ENCODE assay signal across 24 cellular contexts in the genomic region with DNA sequence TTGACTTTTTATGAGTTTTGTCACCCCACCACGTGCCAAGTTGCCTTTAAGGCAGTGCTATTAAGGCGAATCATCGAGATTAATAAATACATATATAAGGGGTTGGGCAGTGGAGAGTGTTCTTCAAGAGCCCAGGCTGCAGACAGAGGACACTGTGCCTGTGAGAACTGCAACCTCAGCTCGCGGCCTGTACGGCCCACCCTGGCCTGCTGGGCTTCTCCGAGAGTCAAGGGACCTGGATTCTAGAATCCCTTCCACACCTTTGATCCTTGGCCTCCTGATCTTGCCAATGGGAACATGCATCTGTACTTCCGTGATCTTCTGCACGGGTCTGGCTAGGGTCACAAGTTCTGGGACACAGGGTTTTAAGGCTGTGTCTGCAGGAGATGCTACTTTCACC. TPM values are rescaled to one million over a fixed set of nuclear protein-coding genes. Genes with fewer than 3 reads are reported as not detected.
DNase-seq lines count a peak whose midpoint lies in the region; ATAC-seq, FAIRE-seq and TF ChIP-seq lines count a peak whose summit lies in the region.
"Had no signal": no experiment of that assay in that cellular context is flagged by ENCODE, and none has a peak within 500 bp of the region (broad histone marks: within the 10 kb centered on the region; RNA-seq: fewer than 3 reads in every experiment).

No MANE protein-coding gene starts in this region.

- no peak overlapping the region for H3K23ac ChIP-seq in neuronal stem cell (ENCODE audit: low read depth, low read length, poor library complexity)

- FAIRE-seq in HepG2 (lab: Jason Lieb, UNC), result no peak
- FAIRE-seq: A549, D721Med, G401.6, GM12892 had no signal

- H3K9ac ChIP-seq in HepG2 (ENCODE audit: insufficient read depth, low read depth, low read length) (no peak overlapping the region), neuronal stem cell (ENCODE audit: low read depth, low read length, poor library complexity) (no peak overlapping the region)
- H3K9ac ChIP-seq: BLaER1 treated with 17β-estradiol and CSF1 and Interleukin-3, amounts not matched to agents 10 nM and 100 nM had no signal

- H3K4me1 ChIP-seq in HepG2 (ENCODE audit: insufficient read depth, low read length), result no peaks in the 10 kb centered on the region
- H3K4me1 ChIP-seq in right lobe of liver, result no peaks in the 10 kb centered on the region
- peaks cover 15 to 17% of the 10 kb centered on the region in 2 donors for H3K4me1 ChIP-seq in neuronal stem cell (ENCODE audit: control insufficient read depth in 2 of 2, insufficient read depth in 1 of 2, low read depth in 1 of 2, low read length in 2 of 2)
- H3K4me1 ChIP-seq: A549, BE2C had no signal

- H3K36me3 ChIP-seq in HepG2 (replicated peaks in 1 of 2; ENCODE audit: control insufficient read depth in 1 of 2, insufficient read depth in 2 of 2, low read length in 2 of 2) (no peaks in the 10 kb centered on the region), right lobe of liver (no peaks in the 10 kb centered on the region), neuronal stem cell (replicated peaks in 1 of 2; ENCODE audit: control insufficient read depth in 2 of 2, insufficient read depth in 2 of 2, low read length in 2 of 2) (no peaks in the 10 kb centered on the region)
- H3K36me3 ChIP-seq: BE2C; BLaER1 treated with 17β-estradiol and CSF1 and Interleukin-3, amounts not matched to agents 10 nM and 100 nM had no signal

- no peak overlapping the region for H3K14ac ChIP-seq in neuronal stem cell (ENCODE audit: low read length)

- H2AFZ ChIP-seq in HepG2 (ENCODE audit: low read length), result no peak overlapping the region
- H2AFZ ChIP-seq in neuronal stem cell (ENCODE audit: low read length), result no peak overlapping the region

- BruUV-seq in HepG2 (replicated peaks; lab: Mats Ljungman, UMichigan), result no TSS peak

- H3K27ac ChIP-seq in HepG2 (ENCODE audit: extremely low read length, insufficient read depth, low read length) (no peak overlapping the region), right lobe of liver (no peak overlapping the region), neuronal stem cell (replicated peaks; ENCODE audit: low read length) (no peak overlapping the region), substantia nigra (ENCODE audit: low read depth, low read length, poor library complexity, severe bottlenecking) (peak overlapping the region; percentile 32)
- H3K27ac ChIP-seq: A549; BLaER1 treated with 17β-estradiol and CSF1 and Interleukin-3, amounts not matched to agents 10 nM and 100 nM had no signal

- H2AK5ac ChIP-seq in neuronal stem cell (ENCODE audit: low read depth, low read length), result peak overlapping the region; percentile 21

- H3K18ac ChIP-seq in neuronal stem cell (ENCODE audit: low read length), result peak overlapping the region; percentile 66

- no peak overlapping the region for H2BK12ac ChIP-seq in neuronal stem cell (ENCODE audit: low read length)

- H3K9me3 ChIP-seq in HepG2 (ENCODE audit: low read length) (no peaks in the 10 kb centered on the region), right lobe of liver (no peaks in the 10 kb centered on the region), neuronal stem cell (replicated peaks in 1 of 2; ENCODE audit: control insufficient read depth in 2 of 2, insufficient read depth in 1 of 2, low read depth in 1 of 2, low read length in 2 of 2) (no peaks in the 10 kb centered on the region)
- H3K9me3 ChIP-seq: A549; BE2C; BLaER1 treated with 17β-estradiol and CSF1 and Interleukin-3, amounts not matched to agents 10 nM and 100 nM had no signal

- no peaks in the 10 kb centered on the region for H3K79me2 ChIP-seq in HepG2 (ENCODE audit: insufficient read depth, low read length)

- no peak overlapping the region for H4K8ac ChIP-seq in neuronal stem cell (ENCODE audit: low read depth, low read length)

- POLR2A ChIA-PET in HepG2 (lab: Yijun Ruan, JAX), result no interaction called here

- H3K4me2 ChIP-seq in HepG2 (ENCODE audit: low read depth, low read length) (no peak overlapping the region), neuronal stem cell (ENCODE audit: insufficient read depth, low read length, poor library complexity, severe bottlenecking) (no peak overlapping the region)
- H3K4me2 ChIP-seq: A549; BLaER1 treated with 17β-estradiol and CSF1 and Interleukin-3, amounts not matched to agents 10 nM and 100 nM; GM23338 had no signal

- no peak overlapping the region for H3K4ac ChIP-seq in neuronal stem cell (ENCODE audit: low read length)

- in situ Hi-C loops in HepG2 (cut with HindIII; ENCODE audit: extremely low pct_ligation_motif_present, low pct_unique_long_range_greater_than_20kb), result no loop called here

- H4K91ac ChIP-seq in neuronal stem cell (ENCODE audit: low read depth, low read length, poor library complexity), result no peak overlapping the region

- no peak for TF ChIP-seq RAD21 in HepG2 (CRISPR knock-in tag; IDR thresholded peaks at IDR 0.05)

- DNase-seq in HepG2 (ENCODE audit: low spot score), result no peak
- no peak for DNase-seq in right lobe of liver
- no peak for DNase-seq in neuronal stem cell (ENCODE audit: low spot score)
- DNase-seq in substantia nigra (lab: John Stamatoyannopoulos, UW), result peak in 2 of 49 donors; percentile 2 to 10
- DNase-seq: 8988T; ACHN; AML-193; BE2C; CD4-positive, alpha-beta T cell; CD8-positive, alpha-beta memory T cell; DMS 273 treated with DMSO at 0.1 percent for 48 hours; DND-41; H9; HFFc6 had no signal

- no peak overlapping the region for H2BK120ac ChIP-seq in neuronal stem cell (ENCODE audit: low read depth, low read length)

- no peak overlapping the region for H3K4me3 ChIP-seq in HepG2 (replicated peaks in 1 of 3; ENCODE audit: insufficient read depth in 1 of 3, low read depth in 2 of 3, low read length in 3 of 3)
- H3K4me3 ChIP-seq in right lobe of liver, result no peak overlapping the region
- no peak overlapping the region for H3K4me3 ChIP-seq in neuronal stem cell (ENCODE audit: low read length in 2 of 2)
- H3K4me3 ChIP-seq: A549; BLaER1 treated with 17β-estradiol and CSF1 and Interleukin-3, amounts not matched to agents 10 nM and 100 nM; GM23338 had no signal

- TF ChIP-seq POLR2A in HepG2 (IDR thresholded peaks at IDR 0.05; ENCODE audit: insufficient read depth in 1 of 2, low read depth in 2 of 2, low read length in 2 of 2) (no peak), right lobe of liver (IDR thresholded peaks at IDR 0.05) (no peak)

- intact Hi-C loops in HepG2 (cut with micrococcal nuclease; ENCODE audit: unreplicated experiment) (no loop called here), right lobe of liver (cut with DNase I) (no loop called here)

- H3K79me1 ChIP-seq in neuronal stem cell (ENCODE audit: low read depth, low read length), result no peaks in the 10 kb centered on the region

- ATAC-seq in HepG2, result peak; percentile 27; the same call in 2 of the 3 replicates
- no peak for ATAC-seq in right lobe of liver
- no peak for ATAC-seq in HG03045 (IDR thresholded peaks at IDR 0.05; ENCODE audit: unreplicated experiment)
- no peak for ATAC-seq in HG03135 (IDR thresholded peaks at IDR 0.05; ENCODE audit: unreplicated experiment)
- ATAC-seq: A549, GM23338, HCT116 had no signal

- TF ChIP-seq CTCF in HepG2 (CRISPR knock-in tag; IDR thresholded peaks at IDR 0.05) (no peak), right lobe of liver (IDR thresholded peaks at IDR 0.05) (no peak)

- H2BK5ac ChIP-seq in neuronal stem cell (ENCODE audit: low read length), result no peak overlapping the region

- H4K20me1 ChIP-seq in HepG2 (ENCODE audit: insufficient read depth, low read length), result no peaks in the 10 kb centered on the region
- H4K20me1 ChIP-seq: BLaER1 treated with 17β-estradiol and CSF1 and Interleukin-3, amounts not matched to agents 10 nM and 100 nM had no signal

- H2BK15ac ChIP-seq in neuronal stem cell (ENCODE audit: low read length), result no peak overlapping the region

- TF ChIP-seq EP300 in HepG2 (IDR thresholded peaks at IDR 0.05; ENCODE audit: low read depth in 2 of 2, low read length in 2 of 2) (no peak), HepG2 (CRISPR knock-in tag; IDR thresholded peaks at IDR 0.05; ENCODE audit: borderline replicate concordance) (no peak)

- H3K27me3 ChIP-seq in HepG2 (ENCODE audit: control insufficient read depth in 1 of 2, insufficient read depth in 2 of 2, low read length in 2 of 2) (peaks cover 2 to 42% of the 10 kb centered on the region in 2 experiments; a peak in 3 of 5 replicates), right lobe of liver (no peaks in the 10 kb centered on the region), neuronal stem cell (ENCODE audit: control insufficient read depth in 3 of 3, insufficient read depth in 3 of 3, low read depth in 1 of 3, low read length in 3 of 3) (peaks cover 0 to 36% (median 0%) of the 10 kb centered on the region in 3 experiments)
- H3K27me3 ChIP-seq: BE2C; BLaER1 treated with 17β-estradiol and CSF1 and Interleukin-3, amounts not matched to agents 10 nM and 100 nM had no signal

- CTCF ChIA-PET in HepG2 (lab: Yijun Ruan, JAX; ENCODE audit: low intra/inter-chr PET ratio, low total read pairs), result no interaction called here

- WGBS in HepG2 (ENCODE audit: low lambda C conversion rate), result 17% methylated on average over 9 of the region's 9 CpGs
- 60% methylated on average over 9 of the region's 9 CpGs for WGBS in right lobe of liver (ENCODE audit: insufficient coverage, low coverage, low lambda C conversion rate, missing lambda C conversion rate)
- WGBS in neuronal stem cell (ENCODE audit: extremely low coverage in 2 of 2, insufficient read length in 2 of 2, insufficient replicate concordance in 1 of 2), 2 donors, result no CpG with 5 or more reads among the region's 9 CpGs

RNA-seq across cellular contexts. Expression of a gene that starts 54.5 kb away (rescaled TPM):
- total RNA-seq in HepG2 (2016; rRNA removed; fragmentation: Illumina TruSeq; extraction: Trizol), result not detected in 2 replicates
- not detected in 2 replicates for total RNA-seq in HepG2 (2016; cell fraction: cytosol; rRNA removed; fragmentation: Illumina TruSeq; extraction: Trizol; ENCODE audit: low read depth)
- total RNA-seq in HepG2 (2016; cell fraction: insoluble cytoplasmic fraction; rRNA removed; fragmentation: Illumina TruSeq; extraction: Trizol), result not detected in 2 replicates
- not detected in 2 replicates for total RNA-seq in HepG2 (2016; cell fraction: membrane; rRNA removed; fragmentation: Illumina TruSeq; extraction: Trizol)
- not detected in 2 replicates for total RNA-seq in HepG2 (2016; cell fraction: nucleus; rRNA removed; fragmentation: Illumina TruSeq; extraction: Trizol)
- polyA plus RNA-seq in HepG2 (2011; rRNA removed), result not detected in 2 replicates
- not detected in 2 replicates for polyA plus RNA-seq in HepG2 (2011; cell fraction: cytosol; rRNA removed)
- not detected in 2 replicates for polyA plus RNA-seq in HepG2 (2011; cell fraction: nucleus; rRNA removed)
- polyA plus RNA-seq in HepG2 (2012), result not detected in 2 replicates
- not detected in 2 replicates for polyA plus RNA-seq in HepG2 (2016; cell fraction: cytosol; fragmentation: Illumina TruSeq; extraction: Trizol; ENCODE audit: low read depth)
- polyA plus RNA-seq in HepG2 (2016; cell fraction: insoluble cytoplasmic fraction; fragmentation: Illumina TruSeq; extraction: Trizol; ENCODE audit: low read depth), result not detected in 2 replicates
- not detected in 2 replicates for polyA plus RNA-seq in HepG2 (2016; cell fraction: membrane; fragmentation: Illumina TruSeq; extraction: Trizol; ENCODE audit: low read depth)
- polyA plus RNA-seq in HepG2 (2016; cell fraction: nucleus; fragmentation: Illumina TruSeq; extraction: Trizol; ENCODE audit: insufficient read depth, low read depth), result not detected in 2 replicates
- polyA minus RNA-seq in HepG2 (2011; rRNA and poly(A)+ RNA removed; ENCODE audit: low replicate concordance), result 1.1 TPM in 1 of 2 replicates, not detected in the other
- not detected in 2 replicates for polyA minus RNA-seq in HepG2 (2011; cell fraction: cytosol; rRNA and poly(A)+ RNA removed)
- polyA minus RNA-seq in HepG2 (2011; cell fraction: nucleus; rRNA and poly(A)+ RNA removed), result not detected in 2 replicates
- total RNA-seq in right lobe of liver, result not detected
- 0.64 TPM for polyA plus RNA-seq in neuronal stem cell (2013, experiment 1 of 2)
- polyA plus RNA-seq in neuronal stem cell (2013, experiment 2 of 2), result 0.57 TPM
- total RNA-seq: CD4-positive, alpha-beta T cell; CD8-positive, alpha-beta memory T cell had no signal
- polyA plus RNA-seq: CD14-positive monocyte; CD8-positive, alpha-beta memory T cell had no signal
